10 cellular contexts compared by ENCODE assay signal in genomic region chr13:113860579-113861432, GRCh38. TPM values are rescaled to one million over a fixed set of nuclear protein-coding genes. Genes with fewer than 3 reads are reported as not detected.
DNase-seq lines count a peak whose midpoint lies in the region; ATAC-seq, FAIRE-seq and TF ChIP-seq lines count a peak whose summit lies in the region.
"Had no signal": no experiment of that assay in that cellular context is flagged by ENCODE, and none has a peak within 500 bp of the region (broad histone marks: within the 10 kb centered on the region; RNA-seq: fewer than 3 reads in every experiment).

No MANE protein-coding gene starts in this region.

- H3K27me3 ChIP-seq in right cardiac atrium (ENCODE audit: control insufficient read depth, insufficient read depth) (no peaks in the 10 kb centered on the region), rectal smooth muscle tissue (ENCODE audit: control insufficient read depth, insufficient read depth, low read length) (no peaks in the 10 kb centered on the region)

- no peaks in the 10 kb centered on the region for H3K36me3 ChIP-seq in rectal smooth muscle tissue (ENCODE audit: control insufficient read depth, insufficient read depth, low read length)

- no peak for TF ChIP-seq CTCF in HFFc6 (IDR thresholded peaks at IDR 0.05)
- TF ChIP-seq CTCF in GM13977 (IDR thresholded peaks at IDR 0.05; ENCODE audit: extremely low read depth, insufficient read depth, missing control alignments): no peak
- TF ChIP-seq CTCF in D721Med (IDR thresholded peaks at IDR 0.05; ENCODE audit: insufficient read depth, missing control alignments): no peak

- in situ Hi-C loops in GM13977 (cut with MboI; ENCODE audit: low pct_unique_long_range_greater_than_20kb, low sequenced_read_pairs, unreplicated experiment): no loop called here

- H3K36me3 Mint-ChIP-seq in HFFc6 (ENCODE audit: low read depth): peaks cover 68% of the 10 kb centered on the region

- H3K4me3 Mint-ChIP-seq in HFFc6: peak overlapping the region; percentile 97
- H3K4me3 Mint-ChIP-seq: activated naive CD4-positive, alpha-beta T cell treated with anti-CD3 and anti-CD28 coated beads, Interleukin-2, amount 10 ng/mL, durations not matched to agents 7 days and 5 days had no signal

- intact Hi-C loops in right cardiac atrium (cut with DNase I): loop anchor here in 1 of 4 donors (5.0 kb wide), 1 partner anchor 39 kb away; no protein-coding TSS in a partner anchor

- no peak overlapping the region for H3K27ac ChIP-seq in right cardiac atrium (ENCODE audit: low read length)
- no peak overlapping the region for H3K27ac ChIP-seq in rectal smooth muscle tissue (ENCODE audit: low read depth, low read length)
- H3K27ac ChIP-seq: SK-N-MC had no signal

- H3K9ac ChIP-seq in rectal smooth muscle tissue (ENCODE audit: low read length): no peak overlapping the region

- H3K4me1 ChIP-seq in right cardiac atrium (ENCODE audit: control insufficient read depth, insufficient read depth, low read length) (peaks cover 3% of the 10 kb centered on the region), rectal smooth muscle tissue (ENCODE audit: control insufficient read depth, insufficient read depth, low read length) (no peaks in the 10 kb centered on the region)

- peaks cover 4% of the 10 kb centered on the region for H3K27me3 Mint-ChIP-seq in HFFc6 (ENCODE audit: insufficient read depth)

- 62% methylated on average over 16 of the region's 16 CpGs for WGBS in right cardiac atrium

- ATAC-seq in right cardiac atrium: peak; percentile 13 to 16
- no peak for ATAC-seq in HG02610 (IDR thresholded peaks at IDR 0.05; ENCODE audit: unreplicated experiment)
- no peak for ATAC-seq in GM19455 (IDR thresholded peaks at IDR 0.05; ENCODE audit: unreplicated experiment)

- peaks cover 85% of the 10 kb centered on the region for H3K4me1 Mint-ChIP-seq in HFFc6 (ENCODE audit: low read depth)

- H3K4me3 ChIP-seq in right cardiac atrium (ENCODE audit: low read length) (no peak overlapping the region), rectal smooth muscle tissue (ENCODE audit: low read length) (peak overlapping the region; percentile 25)
- H3K4me3 ChIP-seq: SK-N-MC had no signal

- no peak for FAIRE-seq in D721Med (lab: Jason Lieb, UNC)

- DNase-seq in HFFc6 (no peak), right cardiac atrium (peak in 2 of 3 donors; percentile 60 to 66), GM13977 (ENCODE audit: low spot score) (no peak), D721Med (ENCODE audit: insufficient read length, low spot score) (no peak)
- DNase-seq in activated CD8-positive, alpha-beta memory T cell treated with anti-CD3 and anti-CD28 coated beads, Interleukin-2, amount 50 U/mL, for 4 hours: peak; percentile 12
- DNase-seq: activated naive CD4-positive, alpha-beta T cell treated with anti-CD3 and anti-CD28 coated beads, Interleukin-2, amount 10 ng/mL, durations not matched to agents 7 days and 5 days had no signal

- peaks cover 3% of the 10 kb centered on the region; the same call in 1 of the 2 replicates for H3K9me3 Mint-ChIP-seq in HFFc6

- no peaks in the 10 kb centered on the region for H3K9me3 ChIP-seq in right cardiac atrium (ENCODE audit: control insufficient read depth, low read length)

- H3K27ac Mint-ChIP-seq in HFFc6: peak overlapping the region; percentile 79
- H3K27ac Mint-ChIP-seq: activated naive CD4-positive, alpha-beta T cell treated with anti-CD3 and anti-CD28 coated beads, Interleukin-2, amount 10 ng/mL, durations not matched to agents 7 days and 5 days had no signal

RNA-seq across cellular contexts. Expression of gene GAS6, which starts 3.1 kb away (rescaled TPM):
- total RNA-seq in HFFc6 (2021; fragmentation: NEBNext Ultra II Directional; extraction: Animal tissue kit (Norgen Biotek cat#: 25700)): 100 to 1,000 TPM; 669 to 813 (median 715) TPM
- total RNA-seq in right cardiac atrium: 100 to 1,000 TPM; 197 to 213 (median 202) TPM
- 273 TPM for polyA plus RNA-seq in right cardiac atrium

Comparison
In these comparisons a context has a peak if more than half of its experiments do, and no peak if none do; other contexts are left out.
1. DNase-seq: peak in activated CD8-positive, alpha-beta memory T cell treated with anti-CD3 and anti-CD28 coated beads, Interleukin-2, amount 50 U/mL, for 4 hours (single experiment) and right cardiac atrium (2 of 3); none in HFFc6 (single experiment), GM13977 (single experiment) and D721Med (single experiment).
2. ATAC-seq: peak in right cardiac atrium (2 of 2); none in HG02610 (single experiment) and GM19455 (single experiment).